In the genomic region with DNA sequence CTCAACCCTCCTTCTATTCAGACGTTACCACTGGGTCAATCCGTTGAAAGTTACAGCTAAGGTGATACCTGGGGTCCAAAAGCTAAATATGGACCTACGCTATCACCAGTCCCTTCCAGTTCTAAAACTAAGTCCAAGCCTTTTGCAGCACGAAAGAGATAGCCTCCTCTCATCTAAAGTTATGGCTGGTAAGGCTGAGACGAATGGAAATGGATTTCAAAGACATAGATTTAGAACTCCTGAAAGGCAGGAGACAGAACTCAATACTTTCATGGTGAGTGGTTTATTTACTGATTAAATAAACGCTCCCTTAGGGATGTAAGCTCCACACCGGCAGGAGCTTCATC, we compare ENCODE assay signal across 8 cellular contexts. TPM values are rescaled to one million over a fixed set of nuclear protein-coding genes. Genes with fewer than 3 reads are reported as not detected.
DNase-seq lines count a peak whose midpoint lies in the region; ATAC-seq, FAIRE-seq and TF ChIP-seq lines count a peak whose summit lies in the region.

No MANE protein-coding gene starts in this region.

- H3K27ac ChIP-seq in astrocyte (ENCODE audit: low read depth, low read length) (peak overlapping the region; percentile 90), lower lobe of right lung (peak overlapping the region; percentile 97)

- FAIRE-seq in astrocyte (lab: Jason Lieb, UNC): no peak

- no peak for ATAC-seq in activated T-cell treated with anti-CD3 and anti-CD28 coated beads, Interleukin-2, amount 50 U/mL, for 72 hours (replicated peaks in 1 of 2)
- ATAC-seq in lower lobe of right lung: no peak
- no peak for ATAC-seq in GM19397 (IDR thresholded peaks at IDR 0.05; ENCODE audit: unreplicated experiment)

- peaks cover 34% of the 10 kb centered on the region for H4K20me1 ChIP-seq in astrocyte (ENCODE audit: insufficient read depth, low read length)

- H3K36me3 Mint-ChIP-seq in activated T-cell treated with anti-CD3 and anti-CD28 coated beads, Interleukin-2, amount 50 U/mL, for 72 hours (ENCODE audit: insufficient read depth in 2 of 2): peaks cover 11 to 15% of the 10 kb centered on the region in 2 donors
- H3K36me3 Mint-ChIP-seq in astrocyte (ENCODE audit: low read depth, unreplicated experiment) (peaks cover 2% of the 10 kb centered on the region), type B pancreatic cell (peaks cover 10% of the 10 kb centered on the region)

- peaks cover 18% of the 10 kb centered on the region for H3K4me1 ChIP-seq in astrocyte (ENCODE audit: insufficient read depth, low read length)
- peaks cover 78% of the 10 kb centered on the region for H3K4me1 ChIP-seq in lower lobe of right lung

- H3K4me3 Mint-ChIP-seq in activated T-cell treated with anti-CD3 and anti-CD28 coated beads, Interleukin-2, amount 50 U/mL, for 72 hours: peak overlapping the region; percentile 88 to 99
- peak overlapping the region; percentile 88 for H3K4me3 Mint-ChIP-seq in astrocyte (ENCODE audit: unreplicated experiment)
- peak overlapping the region; percentile 95 for H3K4me3 Mint-ChIP-seq in type B pancreatic cell

- H3K4me3 ChIP-seq in astrocyte (ENCODE audit: insufficient read depth, low read depth, low read length): peak overlapping the region; percentile 100
- H3K4me3 ChIP-seq in lower lobe of right lung: peak overlapping the region; percentile 96

- DNase-seq in activated T-cell treated with anti-CD3 and anti-CD28 coated beads, Interleukin-2, amount 50 U/mL, for 72 hours: no peak
- DNase-seq in activated T-cell treated with anti-CD3 and anti-CD28 coated beads, Interleukin-2, amount 50 U/mL, for 48 hours: no peak
- DNase-seq in astrocyte (ENCODE audit: low read depth): no peak
- DNase-seq in lower lobe of right lung: no peak
- no peak for DNase-seq in type B pancreatic cell (ENCODE audit: extremely low spot score, unreplicated experiment)
- no peak for DNase-seq in NCI-H226
- no peak for DNase-seq in NCI-H1092 (lab: John Stamatoyannopoulos, UW)

- H3K27me3 ChIP-seq in astrocyte (ENCODE audit: insufficient read depth, low read length) (no peaks in the 10 kb centered on the region), lower lobe of right lung (ENCODE audit: low read depth) (no peaks in the 10 kb centered on the region)

- peak overlapping the region; percentile 96 for H3K9ac ChIP-seq in astrocyte (ENCODE audit: low read length)

- no peaks in the 10 kb centered on the region for H3K9me3 ChIP-seq in astrocyte (ENCODE audit: insufficient read depth, low read depth, low read length)
- H3K9me3 ChIP-seq in lower lobe of right lung: no peaks in the 10 kb centered on the region

- no peaks in the 10 kb centered on the region for H3K36me3 ChIP-seq in astrocyte (ENCODE audit: insufficient read depth, low read length)
- no peaks in the 10 kb centered on the region for H3K36me3 ChIP-seq in lower lobe of right lung

- H3K27me3 Mint-ChIP-seq in activated T-cell treated with anti-CD3 and anti-CD28 coated beads, Interleukin-2, amount 50 U/mL, for 72 hours (ENCODE audit: low read depth): no peaks in the 10 kb centered on the region
- H3K27me3 Mint-ChIP-seq in astrocyte (ENCODE audit: low read depth, unreplicated experiment) (no peaks in the 10 kb centered on the region), type B pancreatic cell (no peaks in the 10 kb centered on the region)

- peak overlapping the region; percentile 94 for H2AFZ ChIP-seq in astrocyte (ENCODE audit: low read depth, low read length)

- H3K27ac Mint-ChIP-seq in activated T-cell treated with anti-CD3 and anti-CD28 coated beads, Interleukin-2, amount 50 U/mL, for 72 hours: peak overlapping the region; percentile 95
- peak overlapping the region; percentile 95 for H3K27ac Mint-ChIP-seq in astrocyte (ENCODE audit: unreplicated experiment)
- peak overlapping the region; percentile 96 for H3K27ac Mint-ChIP-seq in type B pancreatic cell

- TF ChIP-seq CTCF in astrocyte (IDR thresholded peaks at IDR 0.05; ENCODE audit: insufficient read depth, low read depth, low read length) (no peak), lower lobe of right lung (IDR thresholded peaks at IDR 0.05) (no peak), type B pancreatic cell (conservative IDR thresholded peaks at IDR 0.05) (no peak)

- H3K79me2 ChIP-seq in astrocyte (ENCODE audit: insufficient read depth, low read length): peaks cover 78% of the 10 kb centered on the region

- intact Hi-C loops in lower lobe of right lung (cut with DNase I): no loop called here

- H3K9me3 Mint-ChIP-seq in activated T-cell treated with anti-CD3 and anti-CD28 coated beads, Interleukin-2, amount 50 U/mL, for 72 hours: no peaks in the 10 kb centered on the region
- H3K9me3 Mint-ChIP-seq in astrocyte (ENCODE audit: unreplicated experiment) (peaks cover 2% of the 10 kb centered on the region), type B pancreatic cell (no peaks in the 10 kb centered on the region)

- peaks cover 58% of the 10 kb centered on the region for H3K4me1 Mint-ChIP-seq in activated T-cell treated with anti-CD3 and anti-CD28 coated beads, Interleukin-2, amount 50 U/mL, for 72 hours (ENCODE audit: low read depth)
- H3K4me1 Mint-ChIP-seq in astrocyte (ENCODE audit: low read depth, unreplicated experiment): peaks cover 23% of the 10 kb centered on the region
- peaks cover 18% of the 10 kb centered on the region for H3K4me1 Mint-ChIP-seq in type B pancreatic cell (ENCODE audit: unreplicated experiment)

- peak overlapping the region; percentile 100 for H3K4me2 ChIP-seq in astrocyte (ENCODE audit: low read length)

RNA-seq across cellular contexts. Expression of gene RIC1, which starts 0.8 kb away (rescaled TPM):
- 10 to 100 TPM; 22.0 to 25.9 TPM for total RNA-seq in activated T-cell treated with anti-CD3 and anti-CD28 coated beads, Interleukin-2, amount 50 U/mL, for 72 hours
- total RNA-seq in astrocyte: 50.9 and 53.8 TPM in 2 replicates
- 20.5 TPM for total RNA-seq in lower lobe of right lung
- 25.1 and 26.6 TPM in 2 replicates for total RNA-seq in type B pancreatic cell (ENCODE audit: low replicate concordance)
